In genomic region chr4:140052050-140052449, GRCh38 we compare ENCODE assay signal across 9 cellular contexts.
DNase-seq lines count a peak whose midpoint lies in the region; ATAC-seq lines count a peak whose summit lies in the region.
"Had no signal": no experiment of that assay in that cellular context is flagged by ENCODE, and none has a peak within 500 bp of the region (broad histone marks: within the 10 kb centered on the region; RNA-seq: fewer than 3 reads in every experiment).

No MANE protein-coding gene starts in this region.

- ATAC-seq in left lobe of liver (peak; percentile 69), GM19452 (IDR thresholded peaks at IDR 0.05; ENCODE audit: unreplicated experiment) (no peak), GM21717 (IDR thresholded peaks at IDR 0.05; ENCODE audit: unreplicated experiment) (no peak)
- ATAC-seq: naive thymus-derived CD8-positive, alpha-beta T cell had no signal

- DNase-seq in NOMO-1 treated with DMSO at 0.1 percent for 48 hours (lab: John Stamatoyannopoulos, UW; ENCODE audit: unreplicated experiment) (peak; percentile 33), NOMO-1 treated with dmso at 0.1 percent for 144 hours (lab: John Stamatoyannopoulos, UW; ENCODE audit: unreplicated experiment) (no peak), NCI-H2227 (lab: John Stamatoyannopoulos, UW; ENCODE audit: unreplicated experiment) (peak; percentile 32), astrocyte of the hippocampus (ENCODE audit: low read depth, low spot score) (peak; percentile 64), left lobe of liver (ENCODE audit: low spot score) (no peak), GM19238 (ENCODE audit: insufficient read length, low spot score) (no peak)

Comparison
In these comparisons a context has a peak if more than half of its experiments do, and no peak if none do; other contexts are left out.
1. DNase-seq: peak in NOMO-1 treated with DMSO at 0.1 percent for 48 hours (single experiment), NCI-H2227 (single experiment) and astrocyte of the hippocampus (single experiment); none in NOMO-1 treated with dmso at 0.1 percent for 144 hours (single experiment), left lobe of liver (single experiment) and GM19238 (single experiment).